In genomic region chr13:24159921-24160324, GRCh38 we compare ENCODE assay signal across 8 cellular contexts. TPM values are rescaled to one million over a fixed set of nuclear protein-coding genes. Genes with fewer than 3 reads are reported as not detected.
DNase-seq lines count a peak whose midpoint lies in the region; ATAC-seq and TF ChIP-seq lines count a peak whose summit lies in the region.

No MANE protein-coding gene starts in this region.

- peaks cover 33% of the 10 kb centered on the region for H3K79me2 ChIP-seq in mesendoderm (ENCODE audit: control insufficient read depth, insufficient read depth, low read length)

- peaks cover 11% of the 10 kb centered on the region for H3K79me1 ChIP-seq in mesendoderm (ENCODE audit: low read length)

- H3K36me3 ChIP-seq in A673 (ENCODE audit: insufficient read depth, low read length, poor library complexity, severe bottlenecking): no peaks in the 10 kb centered on the region
- no peaks in the 10 kb centered on the region for H3K36me3 ChIP-seq in brain microvascular endothelial cell (replicated peaks)
- no peaks in the 10 kb centered on the region for H3K36me3 ChIP-seq in mesendoderm (ENCODE audit: control insufficient read depth, insufficient read depth, low read length)

- TF ChIP-seq CTCF in A673 (conservative IDR thresholded peaks at IDR 0.05; ENCODE audit: low read depth, low read length) (no peak), HFF-Myc (IDR thresholded peaks at IDR 0.05; ENCODE audit: low read depth, low read length, missing control alignments) (no peak), brain microvascular endothelial cell (IDR thresholded peaks at IDR 0.05; ENCODE audit: low read depth, low read length, missing control alignments) (no peak)

- DNase-seq in A673 (ENCODE audit: low spot score) (no peak), HFF-Myc (ENCODE audit: extremely low read depth, low read depth) (no peak), brain microvascular endothelial cell (no peak), mesendoderm (peak; percentile 67), EL (no peak), 8988T (no peak), DMS79 treated with DMSO at 0.1 percent for 48 hours (lab: John Stamatoyannopoulos, UW) (no peak)

- H3K9ac ChIP-seq in mesendoderm (ENCODE audit: low read length): peak overlapping the region; percentile 61

- H2BK120ac ChIP-seq in mesendoderm (ENCODE audit: low read depth, low read length): no peak overlapping the region

- H3K56ac ChIP-seq in mesendoderm (ENCODE audit: low read length): peak overlapping the region; percentile 73

- BruUV-seq in A673 (replicated peaks; lab: Mats Ljungman, UMichigan): no TSS peak

- intact Hi-C loops in A673 (cut with micrococcal nuclease; ENCODE audit: unreplicated experiment): loop anchor here (5.0 kb wide), 1 partner anchor 42 kb away; no protein-coding TSS in a partner anchor

- no peak overlapping the region for H4K5ac ChIP-seq in mesendoderm (ENCODE audit: low read length)

- no peak overlapping the region for H2BK5ac ChIP-seq in mesendoderm (ENCODE audit: low read length)

- H3K27me3 ChIP-seq in A673 (replicated peaks; ENCODE audit: insufficient read depth, low read depth, low read length, poor library complexity): no peaks in the 10 kb centered on the region
- no peaks in the 10 kb centered on the region for H3K27me3 ChIP-seq in brain microvascular endothelial cell (replicated peaks)
- H3K27me3 ChIP-seq in mesendoderm (ENCODE audit: insufficient read depth, low read length, poor library complexity): no peaks in the 10 kb centered on the region

- peaks cover 10% of the 10 kb centered on the region for H3K4me1 ChIP-seq in A673 (ENCODE audit: insufficient read depth, low read length, poor library complexity, severe bottlenecking)
- no peaks in the 10 kb centered on the region for H3K4me1 ChIP-seq in mesendoderm (ENCODE audit: control insufficient read depth, low read depth, low read length)

- peak overlapping the region; percentile 26 for H3K4me2 ChIP-seq in mesendoderm (ENCODE audit: low read length)

- POLR2A ChIA-PET in A673 (lab: Charles Lee; ENCODE audit: low non-redundant PET): interaction anchor here (0.6 kb wide), 1 partner anchor 126 kb away, joined by 3 read pairs; no protein-coding TSS in a partner anchor

- CTCF ChIA-PET in A673 (lab: Charles Lee): interaction anchor here (0.6 to 0.7 kb wide), 2 partner anchors 139 to 241 kb away, joined by 5 read pairs; no protein-coding TSS in a partner anchor

- H3K18ac ChIP-seq in mesendoderm (ENCODE audit: low read length): peak overlapping the region; percentile 72

- H3K4me3 ChIP-seq in A673 (ENCODE audit: low read depth, low read length, poor library complexity, severe bottlenecking) (peak overlapping the region; percentile 80), HFF-Myc (replicated peaks; ENCODE audit: low read depth, low read length) (peak overlapping the region; percentile 92), brain microvascular endothelial cell (ENCODE audit: low read depth, low read length) (peak overlapping the region; percentile 72), mesendoderm (ENCODE audit: low read length) (no peak overlapping the region)

- no peak overlapping the region for H3K23ac ChIP-seq in mesendoderm (ENCODE audit: low read length)

- in situ Hi-C loops in brain microvascular endothelial cell (cut with HindIII; ENCODE audit: low pct_ligation_motif_present, low sequenced_read_pairs): no loop called here

- H2BK15ac ChIP-seq in mesendoderm (replicated peaks; ENCODE audit: low read depth): no peak overlapping the region

- no CpG with 5 or more reads among the region's 9 CpGs for WGBS in mesendoderm (ENCODE audit: extremely low coverage, insufficient coverage, low lambda C conversion rate)

- no peak overlapping the region for H2AK5ac ChIP-seq in mesendoderm (ENCODE audit: low read length)

- no peak overlapping the region for H3K27ac ChIP-seq in A673 (ENCODE audit: low read depth, low read length, poor library complexity, severe bottlenecking)
- H3K27ac ChIP-seq in brain microvascular endothelial cell: peak overlapping the region; percentile 18
- H3K27ac ChIP-seq in mesendoderm (ENCODE audit: low read depth, low read length): peak overlapping the region; percentile 38

- no peak overlapping the region for H3K4ac ChIP-seq in mesendoderm (ENCODE audit: low read depth, low read length)

- no peak overlapping the region for H4K8ac ChIP-seq in mesendoderm (ENCODE audit: low read depth, low read length)

- H3K9me3 ChIP-seq in A673 (ENCODE audit: low read depth, low read length, poor library complexity, severe bottlenecking): no peaks in the 10 kb centered on the region

- ATAC-seq in GM18909 (IDR thresholded peaks at IDR 0.05; ENCODE audit: poor library complexity, unreplicated experiment): no peak

RNA-seq across cellular contexts. Expression of gene SPATA13, which starts 0.6 kb away (rescaled TPM):
- total RNA-seq in A673 (2021): 55.4 and 58.2 TPM in 2 replicates
- polyA plus RNA-seq in mesendoderm (2013, experiment 1 of 2): 16.1 TPM
- polyA plus RNA-seq in mesendoderm (2013, experiment 2 of 2): 14.9 TPM
